In genomic region chr19:33402421-33403220, GRCh38 we compare ENCODE assay signal across 14 cellular contexts. TPM values are rescaled to one million over a fixed set of nuclear protein-coding genes. Genes with fewer than 3 reads are reported as not detected.
DNase-seq lines count a peak whose midpoint lies in the region; ATAC-seq and TF ChIP-seq lines count a peak whose summit lies in the region.
"Had no signal": no experiment of that assay in that cellular context is flagged by ENCODE, and none has a peak within 500 bp of the region (broad histone marks: within the 10 kb centered on the region; RNA-seq: fewer than 3 reads in every experiment).

No MANE protein-coding gene starts in this region.

- TF ChIP-seq CTCF in BE2C (IDR thresholded peaks at IDR 0.05; ENCODE audit: low read depth, low read length) (peak; percentile 9; the same call in 1 of the 2 replicates), choroid plexus epithelial cell (conservative IDR thresholded peaks at IDR 0.05; ENCODE audit: low read depth, low read length) (peak; percentile 14), smooth muscle cell (IDR thresholded peaks at IDR 0.05; ENCODE audit: borderline replicate concordance, insufficient read depth, poor library complexity, severe bottlenecking) (no peak)

- 86% methylated on average over 18 of the region's 18 CpGs for WGBS in smooth muscle cell (ENCODE audit: low lambda C conversion rate)

- H4K20me1 ChIP-seq in Karpas-422 (ENCODE audit: insufficient read depth, low read depth, low read length) (peaks cover 9% of the 10 kb centered on the region; the same call in 1 of the 2 replicates), smooth muscle cell (ENCODE audit: low read depth) (no peaks in the 10 kb centered on the region)

- no peak overlapping the region for H3K4me3 Mint-ChIP-seq in activated T-helper 2 cell treated with anti-CD3 and anti-CD28 coated beads, Interferon-gamma antibody, Interleukin-2, Interleukin-4, amounts not matched to agents 10 μg/mL and 5 μg/mL and 100 μg/mL, durations not matched to agents 14 hours and 24 hours and 36 hours (ENCODE audit: low read depth)
- H3K4me3 Mint-ChIP-seq: activated CD8-positive, alpha-beta T cell treated with anti-CD3 and anti-CD28 coated beads, Interleukin-2, amount 10 ng/mL, durations not matched to agents 7 days and 5 days; stimulated activated naive B cell treated with anti-CD40 and anti-IgM and Interleukin-4, amounts not matched to agents 10 μg/mL and 1 μg/mL and 100 μg/mL, for 72 hours; T-helper 2 cell treated with Interferon-gamma antibody and Interleukin-4, amounts not matched to agents 5 μg/mL and 100 μg/mL, for 36 hours had no signal

- peaks cover 3% of the 10 kb centered on the region for H3K4me1 Mint-ChIP-seq in activated T-helper 2 cell treated with anti-CD3 and anti-CD28 coated beads, Interferon-gamma antibody, Interleukin-2, Interleukin-4, amounts not matched to agents 10 μg/mL and 5 μg/mL and 100 μg/mL, durations not matched to agents 14 hours and 24 hours and 36 hours (ENCODE audit: low read depth)

- H3K79me2 ChIP-seq in Karpas-422 (ENCODE audit: low read length) (no peaks in the 10 kb centered on the region), smooth muscle cell (ENCODE audit: low read depth) (no peaks in the 10 kb centered on the region)

- H3K36me3 ChIP-seq in BE2C: no peaks in the 10 kb centered on the region
- H3K36me3 ChIP-seq in Karpas-422 (ENCODE audit: insufficient read depth, low read length): no peaks in the 10 kb centered on the region
- H3K36me3 ChIP-seq in smooth muscle cell (ENCODE audit: low read depth): no peaks in the 10 kb centered on the region

- H3K9ac ChIP-seq in Karpas-422 (ENCODE audit: low read length): no peak overlapping the region
- H3K9ac ChIP-seq in smooth muscle cell (ENCODE audit: low read depth): no peak overlapping the region

- H3K4me3 ChIP-seq in BE2C (ENCODE audit: low read depth, low read length) (no peak overlapping the region), Karpas-422 (ENCODE audit: low read length) (no peak overlapping the region), choroid plexus epithelial cell (ENCODE audit: low read depth, low read length) (no peak overlapping the region), smooth muscle cell (no peak overlapping the region)

- intact Hi-C loops in activated T-helper 2 cell treated with anti-CD3 and anti-CD28 coated beads, Interferon-gamma antibody, Interleukin-2, Interleukin-4, amounts not matched to agents 10 μg/mL and 5 μg/mL and 100 μg/mL, durations not matched to agents 14 hours and 24 hours and 36 hours (cut with micrococcal nuclease): loop anchor here (10.0 kb wide), 1 partner anchor 258 kb away; no protein-coding TSS in a partner anchor

- no peaks in the 10 kb centered on the region for H3K27me3 ChIP-seq in BE2C
- no peaks in the 10 kb centered on the region for H3K27me3 ChIP-seq in Karpas-422 (ENCODE audit: low read length)
- H3K27me3 ChIP-seq in smooth muscle cell (ENCODE audit: low read depth): no peaks in the 10 kb centered on the region

- H3K9me3 Mint-ChIP-seq in activated T-helper 2 cell treated with anti-CD3 and anti-CD28 coated beads, Interferon-gamma antibody, Interleukin-2, Interleukin-4, amounts not matched to agents 10 μg/mL and 5 μg/mL and 100 μg/mL, durations not matched to agents 14 hours and 24 hours and 36 hours: no peaks in the 10 kb centered on the region
- H3K9me3 Mint-ChIP-seq: stimulated activated naive B cell treated with anti-CD40 and anti-IgM and Interleukin-4, amounts not matched to agents 10 μg/mL and 1 μg/mL and 100 μg/mL, for 72 hours; T-helper 2 cell treated with Interferon-gamma antibody and Interleukin-4, amounts not matched to agents 5 μg/mL and 100 μg/mL, for 36 hours had no signal

- H3K4me1 ChIP-seq in BE2C: no peaks in the 10 kb centered on the region
- H3K4me1 ChIP-seq in Karpas-422 (ENCODE audit: low read length): no peaks in the 10 kb centered on the region
- H3K4me1 ChIP-seq in smooth muscle cell (ENCODE audit: low read depth): no peaks in the 10 kb centered on the region

- H3K27ac Mint-ChIP-seq in activated T-helper 2 cell treated with anti-CD3 and anti-CD28 coated beads, Interferon-gamma antibody, Interleukin-2, Interleukin-4, amounts not matched to agents 10 μg/mL and 5 μg/mL and 100 μg/mL, durations not matched to agents 14 hours and 24 hours and 36 hours: no peak overlapping the region
- H3K27ac Mint-ChIP-seq: activated CD8-positive, alpha-beta T cell treated with anti-CD3 and anti-CD28 coated beads, Interleukin-2, amount 10 ng/mL, durations not matched to agents 7 days and 5 days; stimulated activated naive B cell treated with anti-CD40 and anti-IgM and Interleukin-4, amounts not matched to agents 10 μg/mL and 1 μg/mL and 100 μg/mL, for 72 hours; T-helper 2 cell treated with Interferon-gamma antibody and Interleukin-4, amounts not matched to agents 5 μg/mL and 100 μg/mL, for 36 hours had no signal

- peak; percentile 22 for DNase-seq in BE2C
- DNase-seq in Karpas-422: peak; percentile 51
- no peak for DNase-seq in choroid plexus epithelial cell (ENCODE audit: low read depth)
- DNase-seq in medulla oblongata (ENCODE audit: extremely low spot score): peak; percentile 57
- DNase-seq in activated T-helper 2 cell treated with anti-CD3 and anti-CD28 coated beads, Interferon-gamma antibody, Interleukin-2, Interleukin-4, amounts not matched to agents 10 μg/mL and 5 μg/mL and 100 μg/mL, durations not matched to agents 14 hours and 24 hours and 36 hours (ENCODE audit: low spot score): no peak
- DNase-seq in smooth muscle cell (lab: John Stamatoyannopoulos, UW; ENCODE audit: unreplicated experiment): no peak
- no peak for DNase-seq in NCI-H1092 treated with DMSO at 0.1 percent for 48 hours (lab: John Stamatoyannopoulos, UW)
- DNase-seq: activated CD8-positive, alpha-beta T cell treated with anti-CD3 and anti-CD28 coated beads, Interleukin-2, amount 10 ng/mL, durations not matched to agents 7 days and 5 days; activated naive CD4-positive, alpha-beta T cell; NCI-H187; stimulated activated naive B cell treated with anti-CD40 and anti-IgM and Interleukin-4, amounts not matched to agents 10 μg/mL and 1 μg/mL and 100 μg/mL, for 72 hours had no signal

- H3K36me3 Mint-ChIP-seq in activated T-helper 2 cell treated with anti-CD3 and anti-CD28 coated beads, Interferon-gamma antibody, Interleukin-2, Interleukin-4, amounts not matched to agents 10 μg/mL and 5 μg/mL and 100 μg/mL, durations not matched to agents 14 hours and 24 hours and 36 hours (ENCODE audit: low read depth): no peaks in the 10 kb centered on the region

- no peak for ATAC-seq in GM18873 (IDR thresholded peaks at IDR 0.05; ENCODE audit: low FRiP score, unreplicated experiment)
- ATAC-seq: activated CD8-positive, alpha-beta T cell treated with anti-CD3 and anti-CD28 coated beads, Interleukin-2, amount 10 ng/mL, durations not matched to agents 7 days and 5 days; stimulated activated naive B cell treated with anti-CD40 and anti-IgM and Interleukin-4, amounts not matched to agents 10 μg/mL and 1 μg/mL and 100 μg/mL, for 72 hours had no signal

- H3K27me3 Mint-ChIP-seq in activated T-helper 2 cell treated with anti-CD3 and anti-CD28 coated beads, Interferon-gamma antibody, Interleukin-2, Interleukin-4, amounts not matched to agents 10 μg/mL and 5 μg/mL and 100 μg/mL, durations not matched to agents 14 hours and 24 hours and 36 hours (ENCODE audit: low read depth): no peaks in the 10 kb centered on the region
- H3K27me3 Mint-ChIP-seq: stimulated activated naive B cell treated with anti-CD40 and anti-IgM and Interleukin-4, amounts not matched to agents 10 μg/mL and 1 μg/mL and 100 μg/mL, for 72 hours had no signal

- no peak overlapping the region for H2AFZ ChIP-seq in Karpas-422 (ENCODE audit: low read length)
- H2AFZ ChIP-seq in smooth muscle cell (ENCODE audit: low read depth): no peak overlapping the region

- H3K9me3 ChIP-seq in BE2C (no peaks in the 10 kb centered on the region), Karpas-422 (ENCODE audit: low read length) (no peaks in the 10 kb centered on the region), smooth muscle cell (replicated peaks; ENCODE audit: low read depth) (no peaks in the 10 kb centered on the region)

- H3F3A ChIP-seq in smooth muscle cell (ENCODE audit: low read depth): no peaks in the 10 kb centered on the region

- no peak overlapping the region for H3K27ac ChIP-seq in Karpas-422 (ENCODE audit: low read length)
- H3K27ac ChIP-seq in smooth muscle cell (ENCODE audit: low read depth): no peak overlapping the region
- H3K27ac ChIP-seq: HL-60 had no signal

- no peaks in the 10 kb centered on the region for H3K9me2 ChIP-seq in Karpas-422 (replicated peaks; ENCODE audit: insufficient read depth, low read length)

- H3K4me2 ChIP-seq in Karpas-422 (ENCODE audit: low read depth, low read length, poor library complexity, severe bottlenecking) (no peak overlapping the region), smooth muscle cell (no peak overlapping the region)

RNA-seq across cellular contexts. Expression of gene CEBPG, which starts 29.1 kb away (rescaled TPM):
- polyA plus RNA-seq in BE2C (2012; ENCODE audit: insufficient read depth, insufficient read length, low read depth): 93.6 TPM
- 42.7 and 47.3 TPM in 2 replicates for total RNA-seq in Karpas-422 (2014; rRNA removed; shearing (Covaris generic); ENCODE audit: low replicate concordance)
- total RNA-seq in activated T-helper 2 cell treated with anti-CD3 and anti-CD28 coated beads, Interferon-gamma antibody, Interleukin-2, Interleukin-4, amounts not matched to agents 10 μg/mL and 5 μg/mL and 100 μg/mL, durations not matched to agents 14 hours and 24 hours and 36 hours: 26.1 and 26.5 TPM in 2 replicates
- 27.8 and 29.9 TPM in 2 replicates for total RNA-seq in smooth muscle cell
- 15.3 and 17.1 TPM in 2 replicates for polyA plus RNA-seq in smooth muscle cell

Comparison
In these comparisons a context has a peak if more than half of its experiments do, and no peak if none do; other contexts are left out.
1. DNase-seq: peak in BE2C (single experiment), Karpas-422 (single experiment) and medulla oblongata (single experiment); none in choroid plexus epithelial cell (single experiment), activated T-helper 2 cell treated with anti-CD3 and anti-CD28 coated beads, Interferon-gamma antibody, Interleukin-2, Interleukin-4, amounts not matched to agents 10 μg/mL and 5 μg/mL and 100 μg/mL, durations not matched to agents 14 hours and 24 hours and 36 hours (single experiment), smooth muscle cell (single experiment) and NCI-H1092 treated with DMSO at 0.1 percent for 48 hours (single experiment).